Comparison of ENCODE assay signal across 15 cellular contexts in genomic region chr22:21940521-21940920, GRCh38. TPM values are rescaled to one million over a fixed set of nuclear protein-coding genes. Genes with fewer than 3 reads are reported as not detected.
DNase-seq lines count a peak whose midpoint lies in the region; ATAC-seq and TF ChIP-seq lines count a peak whose summit lies in the region.
"Had no signal": no experiment of that assay in that cellular context is flagged by ENCODE, and none has a peak within 500 bp of the region (broad histone marks: within the 10 kb centered on the region; RNA-seq: fewer than 3 reads in every experiment).

No MANE protein-coding gene starts in this region.

- no peak for DNase-seq in activated CD4-positive, alpha-beta T cell treated with anti-CD3 and anti-CD28 coated beads, Interleukin-2, amount 10 ng/mL, durations not matched to agents 24 days and 14 days
- DNase-seq in activated CD4-positive, alpha-beta T cell treated with anti-CD3 and anti-CD28 coated beads for 48 hours: no peak
- DNase-seq in activated naive CD8-positive, alpha-beta T cell treated with anti-CD3 and anti-CD28 coated beads, Interleukin-2, amount 50 U/mL, for 24 hours: no peak
- DNase-seq in kidney tubule cell (ENCODE audit: low spot score): peak; percentile 7
- no peak for DNase-seq in suprapubic skin (ENCODE audit: low spot score in 2 of 2)
- DNase-seq in LoVo (ENCODE audit: low spot score): no peak
- DNase-seq in AG08395 (ENCODE audit: low spot score): no peak
- DNase-seq: activated CD4-positive, CD25-positive, alpha-beta regulatory T cell treated with anti-CD3 and anti-CD28 coated beads, Interleukin-2, amount 50 U/mL, for 72 hours; activated naive CD4-positive, alpha-beta T cell treated with anti-CD3 and anti-CD28 coated beads, Interleukin-2, amount 10 ng/mL, durations not matched to agents 7 days and 5 days; effector memory CD4-positive, alpha-beta T cell; EL; NCI-H2227 treated with DMSO at 0.1 percent for 48 hours; stimulated activated CD4-positive, alpha-beta T cell treated with anti-CD3 and anti-CD28 coated beads, Interleukin-4, amount 100 ng/mL, for 1 hour had no signal

- intact Hi-C loops in activated CD4-positive, alpha-beta T cell treated with anti-CD3 and anti-CD28 coated beads, Interleukin-2, amount 10 ng/mL, durations not matched to agents 24 days and 14 days (cut with micrococcal nuclease): no loop called here

- H3K4me3 ChIP-seq in suprapubic skin: no peak overlapping the region

- no peak for TF ChIP-seq EP300 in suprapubic skin (IDR thresholded peaks at IDR 0.05)

- no peak for TF ChIP-seq POLR2A in suprapubic skin (IDR thresholded peaks at IDR 0.05)

- peak overlapping the region; percentile 92 for H3K27ac ChIP-seq in suprapubic skin

- no peak for ATAC-seq in activated naive CD8-positive, alpha-beta T cell treated with anti-CD3 and anti-CD28 coated beads, Interleukin-2, amount 50 U/mL, for 24 hours
- no peak for ATAC-seq in HG03571 (IDR thresholded peaks at IDR 0.05; ENCODE audit: unreplicated experiment)
- ATAC-seq: natural killer cell treated with Interleukin-12 subunit alpha and Interleukin-12 subunit beta and Interleukin-15 and Interleukin-18, amount 100 ng/mL, for 72 hours had no signal

- H3K36me3 ChIP-seq in suprapubic skin: peaks cover 16% of the 10 kb centered on the region

- H3K9me3 Mint-ChIP-seq in activated CD4-positive, alpha-beta T cell treated with anti-CD3 and anti-CD28 coated beads, Interleukin-2, amount 10 ng/mL, durations not matched to agents 24 days and 14 days: no peaks in the 10 kb centered on the region
- H3K9me3 Mint-ChIP-seq in activated naive CD8-positive, alpha-beta T cell treated with anti-CD3 and anti-CD28 coated beads, Interleukin-2, amount 50 U/mL, for 24 hours: no peaks in the 10 kb centered on the region
- H3K9me3 Mint-ChIP-seq: activated naive CD4-positive, alpha-beta T cell treated with anti-CD3 and anti-CD28 coated beads, Interleukin-2, amount 10 ng/mL, durations not matched to agents 7 days and 5 days; natural killer cell treated with Interleukin-12 subunit alpha and Interleukin-12 subunit beta and Interleukin-15 and Interleukin-18, amount 100 ng/mL, for 72 hours had no signal

- H3K4me1 ChIP-seq in suprapubic skin: peaks cover 84% of the 10 kb centered on the region

- peak overlapping the region; percentile 40 for H3K27ac Mint-ChIP-seq in activated CD4-positive, alpha-beta T cell treated with anti-CD3 and anti-CD28 coated beads, Interleukin-2, amount 10 ng/mL, durations not matched to agents 24 days and 14 days
- H3K27ac Mint-ChIP-seq in activated naive CD8-positive, alpha-beta T cell treated with anti-CD3 and anti-CD28 coated beads, Interleukin-2, amount 50 U/mL, for 24 hours: peak overlapping the region; percentile 49
- H3K27ac Mint-ChIP-seq: activated naive CD4-positive, alpha-beta T cell treated with anti-CD3 and anti-CD28 coated beads, Interleukin-2, amount 10 ng/mL, durations not matched to agents 7 days and 5 days had no signal

- H3K4me3 Mint-ChIP-seq in activated CD4-positive, alpha-beta T cell treated with anti-CD3 and anti-CD28 coated beads, Interleukin-2, amount 10 ng/mL, durations not matched to agents 24 days and 14 days: no peak overlapping the region
- no peak overlapping the region for H3K4me3 Mint-ChIP-seq in activated naive CD8-positive, alpha-beta T cell treated with anti-CD3 and anti-CD28 coated beads, Interleukin-2, amount 50 U/mL, for 24 hours
- H3K4me3 Mint-ChIP-seq: activated naive CD4-positive, alpha-beta T cell treated with anti-CD3 and anti-CD28 coated beads, Interleukin-2, amount 10 ng/mL, durations not matched to agents 7 days and 5 days; natural killer cell treated with Interleukin-12 subunit alpha and Interleukin-12 subunit beta and Interleukin-15 and Interleukin-18, amount 100 ng/mL, for 72 hours had no signal

- H3K27me3 Mint-ChIP-seq in activated CD4-positive, alpha-beta T cell treated with anti-CD3 and anti-CD28 coated beads, Interleukin-2, amount 10 ng/mL, durations not matched to agents 24 days and 14 days: no peaks in the 10 kb centered on the region
- no peaks in the 10 kb centered on the region for H3K27me3 Mint-ChIP-seq in activated naive CD8-positive, alpha-beta T cell treated with anti-CD3 and anti-CD28 coated beads, Interleukin-2, amount 50 U/mL, for 24 hours
- H3K27me3 Mint-ChIP-seq: activated naive CD4-positive, alpha-beta T cell treated with anti-CD3 and anti-CD28 coated beads, Interleukin-2, amount 10 ng/mL, durations not matched to agents 7 days and 5 days; natural killer cell treated with Interleukin-12 subunit alpha and Interleukin-12 subunit beta and Interleukin-15 and Interleukin-18, amount 100 ng/mL, for 72 hours had no signal

- H3K4me1 Mint-ChIP-seq in activated CD4-positive, alpha-beta T cell treated with anti-CD3 and anti-CD28 coated beads, Interleukin-2, amount 10 ng/mL, durations not matched to agents 24 days and 14 days: peaks cover 48% of the 10 kb centered on the region
- peaks cover 50% of the 10 kb centered on the region for H3K4me1 Mint-ChIP-seq in activated naive CD8-positive, alpha-beta T cell treated with anti-CD3 and anti-CD28 coated beads, Interleukin-2, amount 50 U/mL, for 24 hours

- H3K9me3 ChIP-seq in suprapubic skin: no peaks in the 10 kb centered on the region

- H3K27me3 ChIP-seq in suprapubic skin: no peaks in the 10 kb centered on the region

- TF ChIP-seq CTCF in suprapubic skin (IDR thresholded peaks at IDR 0.05): no peak

- peaks cover 8% of the 10 kb centered on the region for H3K36me3 Mint-ChIP-seq in activated CD4-positive, alpha-beta T cell treated with anti-CD3 and anti-CD28 coated beads, Interleukin-2, amount 10 ng/mL, durations not matched to agents 24 days and 14 days (ENCODE audit: low read depth)
- peaks cover 5% of the 10 kb centered on the region for H3K36me3 Mint-ChIP-seq in activated naive CD8-positive, alpha-beta T cell treated with anti-CD3 and anti-CD28 coated beads, Interleukin-2, amount 50 U/mL, for 24 hours (ENCODE audit: low read depth)
- H3K36me3 Mint-ChIP-seq: natural killer cell treated with Interleukin-12 subunit alpha and Interleukin-12 subunit beta and Interleukin-15 and Interleukin-18, amount 100 ng/mL, for 72 hours had no signal

- WGBS in suprapubic skin: 94% methylated on average over 3 of the region's 3 CpGs

RNA-seq across cellular contexts. Expression of gene PPM1F, which starts 12.1 kb away (rescaled TPM):
- 31.0 and 40.1 TPM in 2 replicates for total RNA-seq in activated CD4-positive, alpha-beta T cell treated with anti-CD3 and anti-CD28 coated beads, Interleukin-2, amount 10 ng/mL, durations not matched to agents 24 days and 14 days
- 10 to 100 TPM; 21.9 to 40.7 (median 29.9) TPM for total RNA-seq in suprapubic skin

RNA-seq across cellular contexts. Expression of gene TOP3B, which starts 42.1 kb away (rescaled TPM):
- total RNA-seq in activated CD4-positive, alpha-beta T cell treated with anti-CD3 and anti-CD28 coated beads, Interleukin-2, amount 10 ng/mL, durations not matched to agents 24 days and 14 days: 48.0 and 48.6 TPM in 2 replicates
- total RNA-seq in suprapubic skin: 100 to 1,000 TPM in 1 of 4 donors, 10 to 100 TPM in 3; 28.2 to 113 (median 35.1) TPM
